ENCODE assay signal across 13 cellular contexts in genomic region chr16:82631701-82632685, GRCh38. TPM values are rescaled to one million over a fixed set of nuclear protein-coding genes. Genes with fewer than 3 reads are reported as not detected.
DNase-seq lines count a peak whose midpoint lies in the region; ATAC-seq and TF ChIP-seq lines count a peak whose summit lies in the region.
"Had no signal": no experiment of that assay in that cellular context is flagged by ENCODE, and none has a peak within 500 bp of the region (broad histone marks: within the 10 kb centered on the region; RNA-seq: fewer than 3 reads in every experiment).

No MANE protein-coding gene starts in this region.

- H3K4me1 ChIP-seq in sigmoid colon = peaks cover 0 to 50% (median 47%) of the 10 kb centered on the region in 4 donors
- H3K4me1 ChIP-seq: prostate gland had no signal

- H3K36me3 ChIP-seq in sigmoid colon = no peaks in the 10 kb centered on the region
- H3K36me3 ChIP-seq: prostate gland had no signal

- H3K27ac ChIP-seq in coronary artery (peak overlapping the region; percentile 59 to 87), sigmoid colon (no peak overlapping the region)
- H3K27ac ChIP-seq: HL-60, prostate gland had no signal

- WGBS in sigmoid colon, 2 donors = 83 to 89% methylated on average over 10 of the region's 10 CpGs

- DNase-seq in DMS 273 (lab: John Stamatoyannopoulos, UW; ENCODE audit: unreplicated experiment) = peak; percentile 24
- DNase-seq in DMS 273 treated with DMSO at 0.1 percent for 48 hours (lab: John Stamatoyannopoulos, UW) = no peak
- peak; percentile 64 for DNase-seq in LHCN-M2 (ENCODE audit: low read depth)
- DNase-seq in coronary artery (ENCODE audit: low spot score) = no peak
- peak; percentile 29 for DNase-seq in sigmoid colon
- no peak for DNase-seq in NCI-H1694 treated with DMSO at 0.1 percent for 48 hours (lab: John Stamatoyannopoulos, UW)
- DNase-seq in activated CD8-positive, alpha-beta memory T cell treated with anti-CD3 and anti-CD28 coated beads, Interleukin-2, amount 50 U/mL, for 48 hours = no peak
- DNase-seq: islet precursor cell, NCI-H2171 treated with DMSO at 0.1 percent for 48 hours, SW 1271 had no signal

- H3K4me3 ChIP-seq in coronary artery (no peak overlapping the region), sigmoid colon (no peak overlapping the region)
- H3K4me3 ChIP-seq: prostate gland had no signal

- intact Hi-C loops in sigmoid colon (cut with DNase I) = no loop called here

- TF ChIP-seq CTCF in coronary artery (IDR thresholded peaks at IDR 0.05) (no peak), sigmoid colon (IDR thresholded peaks at IDR 0.05) (no peak)

- TF ChIP-seq EP300 in sigmoid colon (IDR thresholded peaks at IDR 0.05) = no peak

- ATAC-seq in HG02678 (IDR thresholded peaks at IDR 0.05; ENCODE audit: unreplicated experiment) = no peak

- H3K9me3 ChIP-seq in sigmoid colon = no peaks in the 10 kb centered on the region
- H3K9me3 ChIP-seq: prostate gland had no signal

- TF ChIP-seq POLR2A in sigmoid colon (IDR thresholded peaks at IDR 0.05) = no peak

- H3K27me3 ChIP-seq in sigmoid colon = peaks cover 0 to 37% (median 12%) of the 10 kb centered on the region in 3 donors

RNA-seq across cellular contexts. Expression of gene CDH13, which starts 5.2 kb away (rescaled TPM):
- total RNA-seq in LHCN-M2 (2014; rRNA removed) (140 and 162 TPM in 2 replicates), sigmoid colon (10 to 100 TPM; 11.8 to 17.6 (median 14.9) TPM)
- 97.8 TPM for polyA plus RNA-seq in LHCN-M2 (2012)
- polyA plus RNA-seq in sigmoid colon = 1 to 10 TPM in 1 of 3 donors, under 1 TPM in 2; 0.60 to 2.3 (median 0.92) TPM

Comparison
In these comparisons a context has a peak if more than half of its experiments do, and no peak if none do; other contexts are left out.
1. DNase-seq: peak in DMS 273 (single experiment), LHCN-M2 (single experiment) and sigmoid colon (single experiment); none in DMS 273 treated with DMSO at 0.1 percent for 48 hours (single experiment), coronary artery (single experiment), NCI-H1694 treated with DMSO at 0.1 percent for 48 hours (single experiment) and activated CD8-positive, alpha-beta memory T cell treated with anti-CD3 and anti-CD28 coated beads, Interleukin-2, amount 50 U/mL, for 48 hours (single experiment).
2. H3K27ac ChIP-seq: peak in coronary artery (2 of 2); none in sigmoid colon (0 of 4).